9 cellular contexts compared by ENCODE assay signal in genomic region chr1:109773203-109773899, GRCh38. TPM values are rescaled to one million over a fixed set of nuclear protein-coding genes. Genes with fewer than 3 reads are reported as not detected.
DNase-seq lines count a peak whose midpoint lies in the region; ATAC-seq and TF ChIP-seq lines count a peak whose summit lies in the region.
"Had no signal": no experiment of that assay in that cellular context is flagged by ENCODE, and none has a peak within 500 bp of the region (broad histone marks: within the 10 kb centered on the region; RNA-seq: fewer than 3 reads in every experiment).

No MANE protein-coding gene starts in this region.

- H3K27me3 ChIP-seq in AG04450 (ENCODE audit: control insufficient read depth, insufficient read depth, low read length) (no peaks in the 10 kb centered on the region), dorsolateral prefrontal cortex (no peaks in the 10 kb centered on the region)

- H3K27ac Mint-ChIP-seq in memory B cell, result no peak overlapping the region

- no peaks in the 10 kb centered on the region; the same call in 1 of the 2 replicates for H3K9me3 ChIP-seq in AG04450 (ENCODE audit: control insufficient read depth, insufficient read depth, low read length)

- DNase-seq in AG04450 (ENCODE audit: low read depth, low spot score) (peak; percentile 71), NCI-H748 (lab: John Stamatoyannopoulos, UW; ENCODE audit: unreplicated experiment) (peak; percentile 85), dorsolateral prefrontal cortex (peak; percentile 58 to 88 (median 84)), memory B cell (ENCODE audit: low spot score in 2 of 2) (peak in 1 of 2 donors; percentile 66)
- DNase-seq in activated CD4-positive, alpha-beta T cell treated with anti-CD3 and anti-CD28 coated beads, Interleukin-2, amount 50 U/mL, for 48 hours, result peak; percentile 67 to 78
- DNase-seq in stimulated activated CD8-positive, alpha-beta memory T cell treated with anti-CD3 and anti-CD28 coated beads, Interleukin-15, amount 100 ng/mL, for 48 hours (ENCODE audit: low read depth in 2 of 2), result peak; percentile 49 to 51

- peak; percentile 98 for TF ChIP-seq CTCF in AG04450 (IDR thresholded peaks at IDR 0.05; ENCODE audit: low read depth, low read length)
- peak; percentile 44 to 90 (median 83) for TF ChIP-seq CTCF in dorsolateral prefrontal cortex (IDR thresholded peaks at IDR 0.05 in 54 of 56, conservative IDR thresholded peaks at IDR 0.05 in 2 of 56; ENCODE audit: low read depth in 1 of 56, partially characterized antibody in 56 of 56)

- H3K4me3 Mint-ChIP-seq in memory B cell, result no peak overlapping the region

- H3K27ac ChIP-seq in AG04450 (ENCODE audit: low read depth, low read length) (no peak overlapping the region), dorsolateral prefrontal cortex (peak overlapping the region in 3 of 59 donors; percentile 18 to 49 (median 36))

- ATAC-seq in GM18519 (IDR thresholded peaks at IDR 0.05; ENCODE audit: low FRiP score, unreplicated experiment) (peak; percentile 49), HG03460 (IDR thresholded peaks at IDR 0.05; ENCODE audit: unreplicated experiment) (peak; percentile 73), memory B cell (ENCODE audit: low read depth) (peak; percentile 91)

- H3K27me3 Mint-ChIP-seq in memory B cell, result peaks cover 13% of the 10 kb centered on the region

- H3K9me3 Mint-ChIP-seq in memory B cell, result no peaks in the 10 kb centered on the region

- peaks cover 6% of the 10 kb centered on the region for H3K4me1 Mint-ChIP-seq in memory B cell

- H3K4me3 ChIP-seq in AG04450 (ENCODE audit: low read depth, low read length), result no peak overlapping the region
- H3K4me3 ChIP-seq in dorsolateral prefrontal cortex, result no peak overlapping the region

- POLR2A ChIA-PET in AG04450 (lab: Yijun Ruan, JAX), result interaction anchor here (1.1 to 3.1 kb wide), 4 partner anchors 130 to 227 kb away, joined by 3 to 20 read pairs (median 6); partner anchors contain the start of gene AHCYL1

- intact Hi-C loops in dorsolateral prefrontal cortex (cut with DNase I), result loop anchor here (2.0 to 5.0 kb wide), 4 partner anchors 116 to 227 kb away; partner anchors contain the start of gene GSTM4 (in 1 of the 2)

- no peaks in the 10 kb centered on the region for H3K36me3 Mint-ChIP-seq in memory B cell

- CTCF ChIA-PET in AG04450 (lab: Charles Lee), result interaction anchor here (0.6 to 21.6 kb wide), 18 partner anchors 8 to 280 kb away, joined by 3 to 535 read pairs (median 6); partner anchors contain the start of genes AHCYL1, CYB561D1 and GNAI3

RNA-seq across cellular contexts. Expression of gene EPS8L3, which starts 9.6 kb away (rescaled TPM):
- polyA plus RNA-seq in AG04450 (2011; rRNA removed), result not detected in 2 replicates
- polyA minus RNA-seq in AG04450 (2011; rRNA and poly(A)+ RNA removed), result not detected in 2 replicates
- total RNA-seq in dorsolateral prefrontal cortex, result 1 to 10 TPM in 1 of 120 experiments, under 1 TPM in 1, not detected in 118; 0.81 to 1.3 TPM
- total RNA-seq: urinary bladder had no signal

RNA-seq across cellular contexts. Expression of gene GSTM3, which starts 32.5 kb away (rescaled TPM):
- 271 and 299 TPM in 2 replicates for polyA plus RNA-seq in AG04450 (2011; rRNA removed)
- 77.5 and 85.5 TPM in 2 replicates for polyA minus RNA-seq in AG04450 (2011; rRNA and poly(A)+ RNA removed)
- 100 to 1,000 TPM in 35 of 120 experiments, 10 to 100 TPM in 85; 34.5 to 187 (median 81.8) TPM for total RNA-seq in dorsolateral prefrontal cortex
